Comparison of ENCODE assay signal across 10 cellular contexts in the genomic region with DNA sequence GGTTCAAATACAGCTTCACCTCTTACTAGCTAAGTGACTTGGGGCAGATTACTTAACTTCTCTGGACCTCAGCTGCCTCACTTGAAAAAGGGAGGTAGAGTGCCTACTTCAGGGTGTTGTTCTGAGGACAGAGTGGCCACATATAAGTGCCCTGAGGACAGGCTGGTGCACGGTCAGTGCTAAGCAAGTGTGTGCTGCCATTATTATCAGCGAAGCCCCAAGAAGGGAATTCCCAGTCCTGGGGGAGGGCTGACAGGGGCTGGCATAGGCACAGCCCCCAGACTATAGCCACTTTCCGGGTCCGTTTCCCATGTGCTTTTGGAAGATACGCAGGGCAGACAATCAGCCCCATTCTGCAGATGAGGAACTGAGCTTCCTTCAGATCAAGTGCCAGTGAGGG. TPM values are rescaled to one million over a fixed set of nuclear protein-coding genes. Genes with fewer than 3 reads are reported as not detected.
DNase-seq lines count a peak whose midpoint lies in the region; ATAC-seq and TF ChIP-seq lines count a peak whose summit lies in the region.
"Had no signal": no experiment of that assay in that cellular context is flagged by ENCODE, and none has a peak within 500 bp of the region (broad histone marks: within the 10 kb centered on the region; RNA-seq: fewer than 3 reads in every experiment).

No MANE protein-coding gene starts in this region.

- H3K9me3 Mint-ChIP-seq in natural killer cell treated with Interleukin-12 subunit alpha and Interleukin-12 subunit beta and Interleukin-15 and Interleukin-18, amount 100 ng/mL, for 72 hours: no peaks in the 10 kb centered on the region
- H3K9me3 Mint-ChIP-seq: T-helper 1 cell treated with Interleukin-12 subunit alpha and Interleukin-12 subunit beta and Interleukin-4 antibody, amounts not matched to agents 30 μg/mL and 1 μg/mL, for 36 hours had no signal

- H3K4me3 ChIP-seq in heart left ventricle: peak overlapping the region in 8 of 12 donors; percentile 78 to 99 (median 98)
- H3K4me3 ChIP-seq in vagina: peak overlapping the region; percentile 84 to 89

- ATAC-seq in heart left ventricle (no peak), Right ventricle myocardium inferior (no peak), GM18909 (IDR thresholded peaks at IDR 0.05; ENCODE audit: poor library complexity, unreplicated experiment) (no peak)
- no peak for ATAC-seq in natural killer cell treated with Interleukin-12 subunit alpha and Interleukin-12 subunit beta and Interleukin-15 and Interleukin-18, amount 100 ng/mL, for 72 hours

- H3K9me3 ChIP-seq in heart left ventricle (no peaks in the 10 kb centered on the region), vagina (no peaks in the 10 kb centered on the region)

- no peaks in the 10 kb centered on the region for H3K36me3 Mint-ChIP-seq in natural killer cell treated with Interleukin-12 subunit alpha and Interleukin-12 subunit beta and Interleukin-15 and Interleukin-18, amount 100 ng/mL, for 72 hours

- WGBS in heart left ventricle, 4 donors: 78 to 84% (median 81%) methylated on average over 3 to 5 of the region's 5 CpGs

- no peak for DNase-seq in heart left ventricle
- no peak for DNase-seq in Right ventricle myocardium inferior (ENCODE audit: missing footprints)
- no peak for DNase-seq in natural killer cell treated with Interleukin-12 subunit alpha and Interleukin-12 subunit beta and Interleukin-15 and Interleukin-18, amount 100 ng/mL, for 72 hours (ENCODE audit: low spot score)
- no peak for DNase-seq in vagina (ENCODE audit: extremely low spot score in 2 of 2)
- no peak for DNase-seq in NK-92 treated with Interleukin-12 subunit alpha and Interleukin-12 subunit beta, amount 100 ng/mL, for 24 hours (lab: John Stamatoyannopoulos, UW)
- no peak for DNase-seq in activated CD8-positive, alpha-beta memory T cell treated with anti-CD3 and anti-CD28 coated beads, Interleukin-2, amount 50 U/mL, for 48 hours
- DNase-seq: MV-4-11 had no signal

- no peaks in the 10 kb centered on the region for H3K36me3 ChIP-seq in heart left ventricle
- no peaks in the 10 kb centered on the region for H3K36me3 ChIP-seq in vagina

- H3K4me1 ChIP-seq in heart left ventricle (peaks cover 7 to 77% (median 52%) of the 10 kb centered on the region in 12 donors), vagina (peaks cover 72% of the 10 kb centered on the region)

- H3K27me3 ChIP-seq in heart left ventricle (no peaks in the 10 kb centered on the region), vagina (no peaks in the 10 kb centered on the region)

- TF ChIP-seq CTCF in heart left ventricle (IDR thresholded peaks at IDR 0.05) (no peak), vagina (IDR thresholded peaks at IDR 0.05) (no peak)

- peak overlapping the region; percentile 83 to 93 for H3K27ac Mint-ChIP-seq in natural killer cell treated with Interleukin-12 subunit alpha and Interleukin-12 subunit beta and Interleukin-15 and Interleukin-18, amount 100 ng/mL, for 72 hours

- TF ChIP-seq POLR2A in heart left ventricle (IDR thresholded peaks at IDR 0.05) (no peak), vagina (IDR thresholded peaks at IDR 0.05) (no peak)

- H3K27me3 Mint-ChIP-seq in natural killer cell treated with Interleukin-12 subunit alpha and Interleukin-12 subunit beta and Interleukin-15 and Interleukin-18, amount 100 ng/mL, for 72 hours: no peaks in the 10 kb centered on the region

- H3K27ac ChIP-seq in heart left ventricle (peak overlapping the region in 11 of 12 donors; percentile 99 to 100 (median 100)), cingulate gyrus (ENCODE audit: low read depth, low read length) (peak overlapping the region; percentile 26), vagina (peak overlapping the region; percentile 100)

- no peak overlapping the region for H3K4me3 Mint-ChIP-seq in natural killer cell treated with Interleukin-12 subunit alpha and Interleukin-12 subunit beta and Interleukin-15 and Interleukin-18, amount 100 ng/mL, for 72 hours

- H3K4me1 Mint-ChIP-seq in natural killer cell treated with Interleukin-12 subunit alpha and Interleukin-12 subunit beta and Interleukin-15 and Interleukin-18, amount 100 ng/mL, for 72 hours (ENCODE audit: low read depth in 2 of 2): peaks cover 44 to 45% of the 10 kb centered on the region in 2 donors

- intact Hi-C loops in heart left ventricle (cut with DNase I) (loop anchor here in 3 of 10 donors (5.0 kb wide), 1 partner anchor 35 kb away; no protein-coding TSS in a partner anchor), Right ventricle myocardium inferior (cut with DNase I) (no loop called here), vagina (cut with DNase I) (no loop called here)

RNA-seq across cellular contexts. Expression of gene ZBTB4, which starts 2.5 kb away (rescaled TPM):
- total RNA-seq in heart left ventricle (10 to 100 TPM; 51.8 to 77.2 (median 59.5) TPM), Right ventricle myocardium inferior (62.1 TPM), vagina (38.1 TPM)
- polyA plus RNA-seq in heart left ventricle: 10 to 100 TPM; 29.3 to 35.3 TPM
- total RNA-seq in natural killer cell treated with Interleukin-12 subunit alpha and Interleukin-12 subunit beta and Interleukin-15 and Interleukin-18, amount 100 ng/mL, for 72 hours: 10 to 100 TPM; 19.7 to 26.1 TPM

RNA-seq across cellular contexts. Expression of gene SLC35G6, which starts 4.3 kb away (rescaled TPM):
- total RNA-seq in heart left ventricle (not detected), Right ventricle myocardium inferior (not detected), vagina (not detected)
- under 1 TPM in 1 of 2 donors, not detected in 1; 0.08 TPM for polyA plus RNA-seq in heart left ventricle
- total RNA-seq in natural killer cell treated with Interleukin-12 subunit alpha and Interleukin-12 subunit beta and Interleukin-15 and Interleukin-18, amount 100 ng/mL, for 72 hours: not detected

RNA-seq across cellular contexts. Expression of gene POLR2A, which starts 7.2 kb away (rescaled TPM):
- total RNA-seq in heart left ventricle (10 to 100 TPM; 31.4 to 77.6 (median 50.7) TPM), Right ventricle myocardium inferior (36.4 TPM), vagina (118 TPM)
- polyA plus RNA-seq in heart left ventricle: 10 to 100 TPM; 17.3 to 18.5 TPM
- total RNA-seq in natural killer cell treated with Interleukin-12 subunit alpha and Interleukin-12 subunit beta and Interleukin-15 and Interleukin-18, amount 100 ng/mL, for 72 hours: 100 to 1,000 TPM; 212 to 283 TPM

RNA-seq across cellular contexts. Expression of gene CHRNB1, which starts 32.1 kb away (rescaled TPM):
- 10 to 100 TPM in 7 of 9 donors, 1 to 10 TPM in 2; 8.2 to 14.2 (median 11.0) TPM for total RNA-seq in heart left ventricle
- 10 to 100 TPM; 11.2 to 27.3 TPM for polyA plus RNA-seq in heart left ventricle
- 11.8 TPM for total RNA-seq in Right ventricle myocardium inferior
- total RNA-seq in natural killer cell treated with Interleukin-12 subunit alpha and Interleukin-12 subunit beta and Interleukin-15 and Interleukin-18, amount 100 ng/mL, for 72 hours: 10 to 100 TPM; 10.4 to 13.7 TPM
- total RNA-seq in vagina: 5.9 TPM

RNA-seq across cellular contexts. Expression of gene FGF11, which starts 37.6 kb away (rescaled TPM):
- 1 to 10 TPM; 2.8 to 9.6 (median 7.8) TPM for total RNA-seq in heart left ventricle
- polyA plus RNA-seq in heart left ventricle: 1 to 10 TPM; 1.6 to 9.6 TPM
- 11.7 TPM for total RNA-seq in Right ventricle myocardium inferior
- total RNA-seq in natural killer cell treated with Interleukin-12 subunit alpha and Interleukin-12 subunit beta and Interleukin-15 and Interleukin-18, amount 100 ng/mL, for 72 hours: 1 to 10 TPM; 1.9 to 4.5 TPM
- total RNA-seq in vagina: 10.8 TPM

Comparison
In these comparisons a context has a peak if more than half of its experiments do, and no peak if none do; other contexts are left out.
1. H3K27ac ChIP-seq: peak in every context shown above with its lines; median percentile 100 in heart left ventricle; 100 in vagina; 26 in cingulate gyrus.